14 cellular contexts compared by ENCODE assay signal in the genomic region with DNA sequence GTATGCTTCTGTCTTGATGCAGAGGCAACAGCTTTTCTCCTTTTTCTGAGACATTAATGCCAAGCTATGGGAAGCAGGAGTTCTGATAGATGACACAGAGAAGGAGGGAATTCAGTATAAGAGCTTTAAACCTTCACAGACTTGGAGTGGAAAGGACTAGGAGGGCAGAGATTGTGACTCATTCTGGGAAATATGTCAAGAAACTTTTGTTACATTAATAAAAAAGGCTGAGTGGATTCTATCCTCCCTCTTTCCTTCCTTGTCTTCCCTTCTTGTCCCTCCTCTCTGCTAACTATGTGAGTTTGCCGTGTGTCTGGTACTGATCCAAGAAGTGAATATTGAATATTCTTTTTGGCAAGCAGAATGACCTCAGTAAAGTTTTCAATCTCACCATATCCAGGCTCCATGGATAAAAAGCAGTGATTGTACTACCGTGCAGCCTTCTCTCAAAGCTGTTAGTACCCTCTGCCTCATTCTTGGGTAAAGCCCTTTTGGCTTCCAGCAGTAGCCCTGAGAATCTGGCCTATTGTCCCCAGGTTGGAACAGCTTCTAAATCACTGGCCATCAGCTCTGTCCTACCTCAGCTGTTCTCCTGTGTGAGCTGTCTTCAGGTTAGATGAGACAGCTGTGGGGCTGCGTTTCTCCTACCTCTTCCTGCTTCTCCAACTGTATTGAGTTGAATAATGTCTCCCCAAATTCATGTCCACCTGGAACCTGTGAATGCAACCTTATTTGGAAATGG.
A peak's percentile ranks its signal among the peaks of the same experiment; 100 is the strongest.
DNase-seq lines count a peak whose midpoint lies in the region; ATAC-seq and TF ChIP-seq lines count a peak whose summit lies in the region.
"Had no signal": no experiment of that assay in that cellular context is flagged by ENCODE, and none has a peak within 500 bp of the region (broad histone marks: within the 10 kb centered on the region; RNA-seq: fewer than 3 reads in every experiment).

No MANE protein-coding gene starts in this region.

- DNase-seq in Right ventricle myocardium inferior (ENCODE audit: missing footprints), result no peak
- DNase-seq in heart right ventricle, result no peak
- peak; percentile 60 for DNase-seq in astrocyte of the spinal cord (ENCODE audit: low read depth, low spot score)
- DNase-seq in right cardiac atrium, result no peak
- no peak for DNase-seq in vagina (ENCODE audit: extremely low spot score in 2 of 2)
- no peak for DNase-seq in activated effector memory CD4-positive, alpha-beta T cell treated with anti-CD3 and anti-CD28 coated beads, Interleukin-2, amount 50 U/mL, for 16 hours
- DNase-seq in SIG-M5 treated with dmso at 0.1 percent for 504 hours (lab: John Stamatoyannopoulos, UW; ENCODE audit: unreplicated experiment), result no peak
- DNase-seq: 8988T; activated CD4-positive, alpha-beta T cell treated with anti-CD3 and anti-CD28 coated beads for 4 hours; NCI-H2171 treated with DMSO at 0.1 percent for 48 hours; T-helper 1 cell; thyroid gland had no signal

- TF ChIP-seq CTCF in heart right ventricle (IDR thresholded peaks at IDR 0.05) (no peak), astrocyte of the spinal cord (IDR thresholded peaks at IDR 0.05; ENCODE audit: low read depth, low read length) (no peak), vagina (IDR thresholded peaks at IDR 0.05) (no peak)

- peaks cover 0 to 16% (median 0%) of the 10 kb centered on the region in 9 donors for H3K4me1 ChIP-seq in heart right ventricle
- peaks cover 5% of the 10 kb centered on the region for H3K4me1 ChIP-seq in right cardiac atrium (ENCODE audit: control insufficient read depth, insufficient read depth, low read length)
- H3K4me1 ChIP-seq in vagina, result peaks cover 15% of the 10 kb centered on the region

- H3K36me3 ChIP-seq in heart right ventricle (no peaks in the 10 kb centered on the region), vagina (no peaks in the 10 kb centered on the region)
- H3K36me3 ChIP-seq: thyroid gland had no signal

- TF ChIP-seq POLR2A in vagina (IDR thresholded peaks at IDR 0.05), result no peak

- peak; percentile 44 for ATAC-seq in Right ventricle myocardium inferior
- no peak for ATAC-seq in heart right ventricle
- ATAC-seq in right cardiac atrium, result peak; percentile 54 to 64
- ATAC-seq in GM19463 (IDR thresholded peaks at IDR 0.05; ENCODE audit: unreplicated experiment), result no peak

- H3K27ac ChIP-seq in heart right ventricle, result no peak overlapping the region
- H3K27ac ChIP-seq in right cardiac atrium (ENCODE audit: low read length), result no peak overlapping the region
- peak overlapping the region; percentile 12 for H3K27ac ChIP-seq in vagina
- H3K27ac ChIP-seq: thyroid gland had no signal

- H3K9me3 ChIP-seq in heart right ventricle (peaks cover 0 to 11% (median 0%) of the 10 kb centered on the region in 11 donors), right cardiac atrium (ENCODE audit: control insufficient read depth, low read length) (no peaks in the 10 kb centered on the region), vagina (no peaks in the 10 kb centered on the region)
- H3K9me3 ChIP-seq: thyroid gland had no signal

- H3K4me3 ChIP-seq in heart right ventricle, result no peak overlapping the region
- H3K4me3 ChIP-seq in astrocyte of the spinal cord (ENCODE audit: low read depth, low read length), result no peak overlapping the region
- no peak overlapping the region for H3K4me3 ChIP-seq in right cardiac atrium (ENCODE audit: low read length)
- H3K4me3 ChIP-seq in vagina, result no peak overlapping the region
- H3K4me3 ChIP-seq: smooth muscle cell, thyroid gland had no signal

- intact Hi-C loops in Right ventricle myocardium inferior (cut with DNase I) (no loop called here), heart right ventricle (cut with DNase I) (no loop called here), right cardiac atrium (cut with DNase I) (no loop called here), vagina (cut with DNase I) (no loop called here)

- 52 to 69% methylated on average over 3 of the region's 3 CpGs for WGBS in heart right ventricle, 2 donors
- WGBS in right cardiac atrium, result 51% methylated on average over 3 of the region's 3 CpGs

- in situ Hi-C loops in astrocyte of the spinal cord (cut with HindIII; ENCODE audit: low sequenced_read_pairs), result no loop called here

- H3K27me3 ChIP-seq in heart right ventricle (no peaks in the 10 kb centered on the region), right cardiac atrium (ENCODE audit: control insufficient read depth, insufficient read depth) (no peaks in the 10 kb centered on the region), vagina (no peaks in the 10 kb centered on the region)
- H3K27me3 ChIP-seq: thyroid gland had no signal

Comparison
In these comparisons a context has a peak if more than half of its experiments do, and no peak if none do; other contexts are left out.
1. ATAC-seq: peak in Right ventricle myocardium inferior (single experiment) and right cardiac atrium (2 of 2); none in heart right ventricle (0 of 8) and GM19463 (single experiment).